In the genomic region with DNA sequence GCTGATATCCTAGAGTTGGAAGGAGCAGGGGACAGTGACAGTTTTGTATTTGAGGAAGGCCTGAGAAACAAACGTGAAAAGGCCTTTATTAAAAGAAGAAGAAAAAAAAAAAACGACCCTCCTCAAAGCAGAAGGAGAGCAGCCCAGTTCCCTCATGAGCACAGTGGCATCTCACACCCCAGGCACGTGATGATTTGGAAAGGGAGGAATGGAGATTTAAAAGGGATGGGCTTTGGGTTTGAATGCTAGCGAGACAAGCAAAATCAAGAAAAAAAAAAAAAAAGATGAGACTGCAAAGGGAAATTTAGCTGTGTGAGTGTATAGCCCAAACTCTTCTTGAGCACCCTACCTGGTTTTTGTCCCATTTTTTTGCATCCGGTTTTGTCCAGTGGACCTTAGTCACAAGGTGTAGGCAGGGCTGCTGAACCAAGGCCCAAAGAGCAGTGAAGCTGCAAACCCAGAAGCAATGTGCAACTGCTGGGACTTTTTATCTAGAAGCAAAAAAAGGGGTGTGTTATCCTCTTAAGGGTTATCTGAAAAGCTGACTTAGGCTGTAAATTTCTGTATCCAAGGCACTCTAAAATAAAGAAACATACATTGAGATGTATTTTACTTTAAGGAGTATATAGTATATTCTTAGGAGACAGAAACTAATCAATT, we compare ENCODE assay signal across 10 cellular contexts. TPM values are rescaled to one million over a fixed set of nuclear protein-coding genes. Genes with fewer than 3 reads are reported as not detected.
A peak's percentile ranks its signal among the peaks of the same experiment; 100 is the strongest.
DNase-seq lines count a peak whose midpoint lies in the region; ATAC-seq, FAIRE-seq and TF ChIP-seq lines count a peak whose summit lies in the region.
"Had no signal": no experiment of that assay in that cellular context is flagged by ENCODE, and none has a peak within 500 bp of the region (broad histone marks: within the 10 kb centered on the region; RNA-seq: fewer than 3 reads in every experiment).

No MANE protein-coding gene starts in this region.

- no peak for FAIRE-seq in D721Med (lab: Jason Lieb, UNC)

- no peaks in the 10 kb centered on the region for H3K9me3 Mint-ChIP-seq in activated naive CD8-positive, alpha-beta T cell (ENCODE audit: low read depth)

- H3K27me3 ChIP-seq in lower lobe of right lung (ENCODE audit: low read depth) (no peaks in the 10 kb centered on the region), stomach (no peaks in the 10 kb centered on the region)

- H3K27ac Mint-ChIP-seq in activated naive CD8-positive, alpha-beta T cell, result peak overlapping the region; percentile 71

- 28 to 38% (median 34%) methylated on average over 5 of the region's 5 CpGs for WGBS in stomach, 5 donors

- H3K4me1 ChIP-seq in lower lobe of right lung (peaks cover 21% of the 10 kb centered on the region), stomach (peaks cover 13 to 35% (median 28%) of the 10 kb centered on the region in 4 donors)

- peaks cover 10% of the 10 kb centered on the region for H3K4me1 Mint-ChIP-seq in activated naive CD8-positive, alpha-beta T cell (ENCODE audit: low read depth)

- TF ChIP-seq EP300 in stomach (IDR thresholded peaks at IDR 0.05), result no peak

- H3K4me3 Mint-ChIP-seq in activated naive CD8-positive, alpha-beta T cell, result peak overlapping the region; percentile 79

- H3K27me3 Mint-ChIP-seq in activated naive CD8-positive, alpha-beta T cell, result no peaks in the 10 kb centered on the region

- no peak for ATAC-seq in lower lobe of right lung

- no peak for TF ChIP-seq POLR2A in stomach (IDR thresholded peaks at IDR 0.05)

- H3K4me3 ChIP-seq in lower lobe of right lung (peak overlapping the region; percentile 70), stomach (peak overlapping the region in 3 of 4 donors; percentile 55 to 72 (median 66))

- DNase-seq in DMS53 (lab: John Stamatoyannopoulos, UW) (peak; percentile 14), DMS53 treated with DMSO at 0.1 percent for 48 hours (lab: John Stamatoyannopoulos, UW; ENCODE audit: unreplicated experiment) (no peak), lower lobe of right lung (no peak), stomach (no peak), D721Med (ENCODE audit: insufficient read length, low spot score) (no peak), NCI-H2029 (lab: John Stamatoyannopoulos, UW) (no peak)
- no peak for DNase-seq in activated CD4-positive, CD25-positive, alpha-beta regulatory T cell treated with anti-CD3 and anti-CD28 coated beads, Interleukin-2, amount 50 U/mL, for 72 hours
- DNase-seq: KG1 had no signal

- H3K9me3 ChIP-seq in lower lobe of right lung (no peaks in the 10 kb centered on the region), stomach (no peaks in the 10 kb centered on the region)

- no peak for TF ChIP-seq CTCF in lower lobe of right lung (IDR thresholded peaks at IDR 0.05)
- no peak for TF ChIP-seq CTCF in stomach (IDR thresholded peaks at IDR 0.05)
- TF ChIP-seq CTCF in D721Med (IDR thresholded peaks at IDR 0.05; ENCODE audit: insufficient read depth, missing control alignments), result no peak

- H3K36me3 Mint-ChIP-seq in activated naive CD8-positive, alpha-beta T cell, result peaks cover 2% of the 10 kb centered on the region

- H3K27ac ChIP-seq in lower lobe of right lung (peak overlapping the region; percentile 90), stomach (peak overlapping the region; percentile 87 to 99 (median 94))
- H3K27ac ChIP-seq: 22Rv1 had no signal

- H3K36me3 ChIP-seq in lower lobe of right lung (no peaks in the 10 kb centered on the region), stomach (no peaks in the 10 kb centered on the region)

- intact Hi-C loops in lower lobe of right lung (cut with DNase I), result no loop called here
- intact Hi-C loops in stomach (cut with DNase I; ENCODE audit: low total_unique reads), result no loop called here

RNA-seq across cellular contexts. Expression of a gene that starts 54.5 kb away (rescaled TPM):
- total RNA-seq in lower lobe of right lung (62.8 TPM), stomach (100 to 1,000 TPM in 1 of 5 donors, 10 to 100 TPM in 4; 39.7 to 125 (median 61.8) TPM)
- 1 to 10 TPM; 4.0 to 8.2 (median 5.2) TPM for polyA plus RNA-seq in stomach
